In the genomic region with DNA sequence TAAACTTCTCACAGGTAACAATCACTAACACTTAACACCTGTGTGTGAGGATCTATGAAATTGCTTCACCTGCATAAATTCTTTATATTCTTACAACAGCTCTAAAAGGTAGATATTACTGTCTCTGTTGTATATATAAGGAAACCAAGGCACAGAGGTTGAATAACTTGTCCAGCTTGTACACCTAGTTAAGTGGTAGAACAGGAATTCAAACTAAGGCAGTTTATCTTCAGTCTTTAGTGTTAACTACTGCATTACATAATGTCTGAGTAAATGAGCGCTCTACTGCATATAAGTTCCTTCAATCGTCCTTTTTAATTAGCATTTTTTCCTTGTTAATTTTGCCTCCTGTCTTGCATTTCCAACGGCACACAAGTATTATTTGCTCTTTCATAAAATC, we compare ENCODE assay signal across 20 cellular contexts.
"Had no signal": no experiment of that assay in that cellular context is flagged by ENCODE, and none has a peak within 500 bp of the region (broad histone marks: within the 10 kb centered on the region; RNA-seq: fewer than 3 reads in every experiment).

No MANE protein-coding gene starts in this region.

- H3K4me3 ChIP-seq: body of pancreas, pancreas, psoas muscle, right atrium auricular region, tibial artery had no signal

- H3K27me3 ChIP-seq: body of pancreas, pancreas, right atrium auricular region, tibial artery had no signal

- FAIRE-seq: pancreas had no signal

- H3K4me3 Mint-ChIP-seq: activated T-cell treated with anti-CD3 and anti-CD28 coated beads, Interleukin-2, amount 50 U/mL, for 24 hours; immature natural killer cell; nephron progenitor cell; stimulated activated naive CD8-positive, alpha-beta T cell treated with anti-CD3 and anti-CD28 coated beads, Interleukin-15, Interleukin-2, amounts not matched to agents 100 ng/mL and 50 ng/mL, for 24 hours; T-helper 2 cell treated with Interferon-gamma antibody and Interleukin-4, amounts not matched to agents 5 μg/mL and 100 μg/mL, for 36 hours had no signal

- H3K9me3 ChIP-seq: body of pancreas, pancreas, psoas muscle, right atrium auricular region, tibial artery had no signal

- DNase-seq: activated naive CD4-positive, alpha-beta T cell treated with Interleukin-2 at 50 U/mL for 16 hours; activated T-cell treated with anti-CD3 and anti-CD28 coated beads, Interleukin-2, amount 50 U/mL, for 24 hours; anterior cingulate cortex; body of pancreas; dermis blood vessel endothelial cell; effector CD8-positive, alpha-beta T cell; foreskin melanocyte; immature natural killer cell; kidney glomerular epithelial cell; left ventricle myocardium superior; mammary epithelial cell; nephron progenitor cell; pancreas; psoas muscle; stimulated activated CD4-positive, alpha-beta T cell treated with anti-CD3 and anti-CD28 coated beads, Interleukin-4, amount 100 ng/mL, for 4 hours; tibial artery had no signal

- H3K9me3 Mint-ChIP-seq: activated T-cell treated with anti-CD3 and anti-CD28 coated beads, Interleukin-2, amount 50 U/mL, for 24 hours; activated T-helper 2 cell treated with anti-CD3 and anti-CD28 coated beads, Interferon-gamma antibody, Interleukin-2, Interleukin-4, amounts not matched to agents 10 μg/mL and 5 μg/mL and 100 μg/mL, durations not matched to agents 14 hours and 24 hours and 36 hours; immature natural killer cell; stimulated activated naive CD8-positive, alpha-beta T cell treated with anti-CD3 and anti-CD28 coated beads, Interleukin-15, Interleukin-2, amounts not matched to agents 100 ng/mL and 50 ng/mL, for 24 hours; T-helper 2 cell treated with Interferon-gamma antibody and Interleukin-4, amounts not matched to agents 5 μg/mL and 100 μg/mL, for 36 hours had no signal

- H3K27ac Mint-ChIP-seq: activated T-cell treated with anti-CD3 and anti-CD28 coated beads, Interleukin-2, amount 50 U/mL, for 24 hours; activated T-helper 2 cell treated with anti-CD3 and anti-CD28 coated beads, Interferon-gamma antibody, Interleukin-2, Interleukin-4, amounts not matched to agents 10 μg/mL and 5 μg/mL and 100 μg/mL, durations not matched to agents 14 hours and 24 hours and 36 hours; nephron progenitor cell; stimulated activated naive CD8-positive, alpha-beta T cell treated with anti-CD3 and anti-CD28 coated beads, Interleukin-15, Interleukin-2, amounts not matched to agents 100 ng/mL and 50 ng/mL, for 24 hours; T-helper 2 cell treated with Interferon-gamma antibody and Interleukin-4, amounts not matched to agents 5 μg/mL and 100 μg/mL, for 36 hours had no signal

- H3K27me3 Mint-ChIP-seq: stimulated activated naive CD8-positive, alpha-beta T cell treated with anti-CD3 and anti-CD28 coated beads, Interleukin-15, Interleukin-2, amounts not matched to agents 100 ng/mL and 50 ng/mL, for 24 hours had no signal

- H3K36me3 Mint-ChIP-seq: immature natural killer cell had no signal

- ATAC-seq: body of pancreas, left ventricle myocardium superior, psoas muscle had no signal

- H3K36me3 ChIP-seq: pancreas, right atrium auricular region, tibial artery had no signal

- H3K27ac ChIP-seq: body of pancreas, pancreas, psoas muscle, right atrium auricular region, tibial artery had no signal
